8 cellular contexts compared by ENCODE assay signal in the genomic region with DNA sequence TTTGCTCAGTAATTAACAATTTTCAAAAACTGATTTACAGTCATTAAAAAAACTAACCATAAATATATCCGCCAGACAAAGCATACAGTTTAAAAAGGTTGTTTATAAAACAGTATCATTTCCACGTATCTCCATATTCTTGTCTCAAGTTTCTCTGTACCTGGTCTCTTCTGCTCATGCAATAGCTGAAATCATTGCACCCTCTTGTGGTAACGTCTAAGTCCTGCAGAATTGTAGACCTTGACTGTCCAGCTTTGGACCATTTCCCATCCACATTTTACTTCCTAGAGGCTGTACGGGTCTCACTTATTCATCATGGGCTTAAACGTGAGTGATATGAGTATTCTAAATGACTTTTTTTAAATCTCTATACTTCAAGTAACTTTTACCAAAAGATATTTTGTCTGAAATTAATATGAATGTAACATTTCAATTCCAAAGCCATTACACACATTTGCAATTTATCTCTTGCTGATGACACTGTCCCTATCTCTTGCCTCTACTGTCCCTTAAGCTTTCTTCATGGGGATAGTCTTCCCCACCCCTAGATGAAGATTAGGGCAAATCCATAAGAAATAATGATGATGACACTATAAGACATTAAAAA.
DNase-seq lines count a peak whose midpoint lies in the region; ATAC-seq and TF ChIP-seq lines count a peak whose summit lies in the region.

No MANE protein-coding gene starts in this region.

- H3K27ac ChIP-seq in mesenchymal stem cell (ENCODE audit: low read length, poor library complexity, severe bottlenecking), result no peak overlapping the region

- no peak overlapping the region for H2AFZ ChIP-seq in mesenchymal stem cell (ENCODE audit: low read depth, low read length)

- no peak overlapping the region for H4K91ac ChIP-seq in mesenchymal stem cell (ENCODE audit: low read length)

- no peak overlapping the region for H3K9ac ChIP-seq in mesenchymal stem cell (ENCODE audit: low read length)

- TF ChIP-seq CTCF in Caco-2 (IDR thresholded peaks at IDR 0.05; ENCODE audit: insufficient read depth in 1 of 2, low read depth in 1 of 2, low read length in 1 of 2, severe bottlenecking in 1 of 2, unreplicated experiment in 1 of 2), result peak; percentile 62 to 79

- no peak overlapping the region for H2BK15ac ChIP-seq in mesenchymal stem cell (ENCODE audit: low read depth, poor library complexity, severe bottlenecking)

- no peak overlapping the region for H3K23ac ChIP-seq in mesenchymal stem cell (ENCODE audit: low read length in 2 of 2)

- BruUV-seq in Caco-2 (replicated peaks; lab: Mats Ljungman, UMichigan), result no TSS peak

- no peak overlapping the region for H3K4me3 ChIP-seq in Caco-2 (ENCODE audit: low read depth, low read length)
- no peak overlapping the region for H3K4me3 ChIP-seq in mesenchymal stem cell (ENCODE audit: insufficient read depth in 1 of 2, low read depth in 1 of 2, low read length in 2 of 2)

- H3K4me2 ChIP-seq in mesenchymal stem cell (ENCODE audit: low read length, poor library complexity, severe bottlenecking), result no peak overlapping the region

- peak overlapping the region; percentile 8 for H3K4me3 Mint-ChIP-seq in Caco-2 (ENCODE audit: unreplicated experiment)

- no peak overlapping the region for H2BK5ac ChIP-seq in mesenchymal stem cell (ENCODE audit: low read depth, low read length, poor library complexity, severe bottlenecking)

- no peaks in the 10 kb centered on the region for H3K79me1 ChIP-seq in mesenchymal stem cell (replicated peaks; ENCODE audit: low read length, poor library complexity, severe bottlenecking)

- H3K27me3 ChIP-seq in Caco-2 (replicated peaks; ENCODE audit: control insufficient read depth, insufficient read depth, low read length) (no peaks in the 10 kb centered on the region), mesenchymal stem cell (ENCODE audit: control insufficient read depth in 1 of 2, insufficient read depth in 1 of 2, low read length in 2 of 2) (no peaks in the 10 kb centered on the region)

- no peak overlapping the region for H2BK120ac ChIP-seq in mesenchymal stem cell (ENCODE audit: low read depth, low read length)

- H2BK12ac ChIP-seq in mesenchymal stem cell (ENCODE audit: low read length in 2 of 2), result no peak overlapping the region

- CTCF ChIA-PET in Caco-2 (lab: Charles Lee), result interaction anchor here (0.7 to 2.1 kb wide), 7 partner anchors 14 to 359 kb away, joined by 3 to 14 read pairs (median 5); no protein-coding TSS in a partner anchor

- H3K4me1 ChIP-seq in Caco-2, result peaks cover 3% of the 10 kb centered on the region
- H3K4me1 ChIP-seq in mesenchymal stem cell (ENCODE audit: control insufficient read depth, insufficient read depth, low read depth, low read length), result no peaks in the 10 kb centered on the region

- 16% methylated on average over 3 of the region's 5 CpGs for WGBS in mesenchymal stem cell

- intact Hi-C loops in Caco-2 (cut with micrococcal nuclease; ENCODE audit: unreplicated experiment), result loop anchor here (1.0 kb wide), 3 partner anchors 304 to 447 kb away; no protein-coding TSS in a partner anchor

- H3K4ac ChIP-seq in mesenchymal stem cell (ENCODE audit: low read depth in 1 of 2, low read length in 2 of 2), result no peak overlapping the region

- H3K9me3 ChIP-seq in Caco-2 (no peaks in the 10 kb centered on the region), mesenchymal stem cell (ENCODE audit: control insufficient read depth, low read length) (peaks cover 3% of the 10 kb centered on the region)

- H4K8ac ChIP-seq in mesenchymal stem cell (ENCODE audit: low read length), result no peak overlapping the region

- no peak overlapping the region for H3K18ac ChIP-seq in mesenchymal stem cell (ENCODE audit: low read depth in 1 of 2, low read length in 2 of 2)

- no peaks in the 10 kb centered on the region for H3K36me3 ChIP-seq in Caco-2 (ENCODE audit: control insufficient read depth, insufficient read depth, low read length)
- H3K36me3 ChIP-seq in mesenchymal stem cell (ENCODE audit: control insufficient read depth in 1 of 2, insufficient read depth in 2 of 2, low read depth in 1 of 2, low read length in 2 of 2), result no peaks in the 10 kb centered on the region

- DNase-seq in Caco-2 (peak in 1 of 2 experiments; percentile 71), OCI-M2 (lab: John Stamatoyannopoulos, UW; ENCODE audit: unreplicated experiment) (peak; percentile 11), dermis blood vessel endothelial cell (peak; percentile 83), mesenchymal stem cell (peak; percentile 69), HK-2 (ENCODE audit: unreplicated experiment) (no peak)

- H3K9me3 Mint-ChIP-seq in Caco-2 (ENCODE audit: unreplicated experiment), result peaks cover 10% of the 10 kb centered on the region

- ATAC-seq in GM18868 (IDR thresholded peaks at IDR 0.05; ENCODE audit: unreplicated experiment) (peak; percentile 87), HG03432 (IDR thresholded peaks at IDR 0.05; ENCODE audit: unreplicated experiment) (peak; percentile 80), GM19351 (IDR thresholded peaks at IDR 0.05; ENCODE audit: unreplicated experiment) (no peak)

- H3K27ac Mint-ChIP-seq in Caco-2 (ENCODE audit: unreplicated experiment), result no peak overlapping the region

- H3K14ac ChIP-seq in mesenchymal stem cell (ENCODE audit: low read length in 2 of 2), result no peak overlapping the region

- no peaks in the 10 kb centered on the region for H3K36me3 Mint-ChIP-seq in Caco-2 (ENCODE audit: insufficient read depth, unreplicated experiment)

- peaks cover 14% of the 10 kb centered on the region for H3K4me1 Mint-ChIP-seq in Caco-2 (ENCODE audit: low read depth, unreplicated experiment)

- POLR2A ChIA-PET in Caco-2 (lab: Charles Lee), result no interaction called here

- no peaks in the 10 kb centered on the region for H3K27me3 Mint-ChIP-seq in Caco-2 (ENCODE audit: insufficient read depth, unreplicated experiment)

- no peak overlapping the region for H2AK5ac ChIP-seq in mesenchymal stem cell (ENCODE audit: low read length, severe bottlenecking)
